1 cellular context compared by ENCODE assay signal in the genomic region with DNA sequence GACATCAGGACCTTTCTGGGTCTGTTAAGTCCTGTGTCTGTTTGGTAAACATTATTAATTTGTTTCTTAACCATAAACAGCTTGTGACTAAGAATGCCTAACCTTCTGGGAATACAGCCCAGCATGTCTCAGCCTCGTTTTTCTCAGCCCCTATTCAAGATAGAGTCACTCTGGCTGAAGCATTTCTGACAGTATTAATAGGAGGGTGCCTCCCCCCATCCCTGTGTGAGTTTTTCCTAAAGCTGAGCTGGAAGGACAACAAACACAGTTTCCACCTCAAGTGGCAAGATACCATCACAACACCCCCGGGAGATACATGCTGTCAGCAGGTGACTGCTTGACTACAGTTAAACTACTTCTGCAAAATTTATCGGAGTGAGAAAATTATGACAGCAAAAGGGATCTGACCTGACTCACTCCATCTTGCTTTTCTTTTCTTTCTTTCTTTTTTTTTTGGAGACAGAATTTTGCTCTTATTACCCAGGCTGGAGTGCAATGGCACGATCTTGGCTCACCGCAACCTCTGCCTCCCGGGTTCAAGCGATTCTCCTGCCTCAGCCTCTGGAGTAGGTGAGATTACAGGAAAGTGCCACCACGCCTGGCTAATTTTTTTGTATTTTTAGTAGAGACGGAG.
TF ChIP-seq lines count a peak whose summit lies in the region.

No MANE protein-coding gene starts in this region.

TF ChIP-seq in K562, 482 proteins besides CTCF, POLR2A, EP300 and RAD21 (continued from another document and continues in another):
- no peak for TF ChIP-seq THRA (IDR thresholded peaks at IDR 0.05)
- no peak for TF ChIP-seq EZH2 (IDR thresholded peaks at IDR 0.05; ENCODE audit: borderline replicate concordance, low read depth, low read length)
- no peak for TF ChIP-seq SETDB1 (IDR thresholded peaks at IDR 0.05; ENCODE audit: low read length)
- no peak for TF ChIP-seq NCOA2 (IDR thresholded peaks at IDR 0.05; ENCODE audit: partially characterized antibody in 2 of 2)
- no peak for TF ChIP-seq NFRKB (IDR thresholded peaks at IDR 0.05; ENCODE audit: low read depth)
- TF ChIP-seq ETV5 (CRISPR knock-in tag; IDR thresholded peaks at IDR 0.05; ENCODE audit: low read depth) = no peak
- TF ChIP-seq HINFP (tag; conservative IDR thresholded peaks at IDR 0.05; ENCODE audit: low read depth) = 0 out of 2 replicates have a peak, but pooled peaks have one; percentile 22
- TF ChIP-seq LCOR (CRISPR knock-in tag; IDR thresholded peaks at IDR 0.05) = no peak
- no peak for TF ChIP-seq HMG20B (CRISPR knock-in tag; IDR thresholded peaks at IDR 0.05)
- TF ChIP-seq ZNF184 (CRISPR knock-in tag; IDR thresholded peaks at IDR 0.05) = no peak
- peak; percentile 68; the same call in 1 of the 2 replicates for TF ChIP-seq PTRF (tag; IDR thresholded peaks at IDR 0.05)
- TF ChIP-seq, protein P1, sequence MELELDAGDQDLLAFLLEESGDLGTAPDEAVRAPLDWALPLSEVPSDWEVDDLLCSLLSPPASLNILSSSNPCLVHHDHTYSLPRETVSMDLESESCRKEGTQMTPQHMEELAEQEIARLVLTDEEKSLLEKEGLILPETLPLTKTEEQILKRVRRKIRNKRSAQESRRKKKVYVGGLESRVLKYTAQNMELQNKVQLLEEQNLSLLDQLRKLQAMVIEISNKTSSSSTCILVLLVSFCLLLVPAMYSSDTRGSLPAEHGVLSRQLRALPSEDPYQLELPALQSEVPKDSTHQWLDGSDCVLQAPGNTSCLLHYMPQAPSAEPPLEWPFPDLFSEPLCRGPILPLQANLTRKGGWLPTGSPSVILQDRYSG (tag; conservative IDR thresholded peaks at IDR 0.05; ENCODE audit: low read depth) = 0 out of 2 replicates have a peak, but pooled peaks have one; percentile 46
- TF ChIP-seq SPI1 (IDR thresholded peaks at IDR 0.05; ENCODE audit: borderline replicate concordance, low read depth, low read length) = no peak
- peak; percentile 56 for TF ChIP-seq ZNF592 (IDR thresholded peaks at IDR 0.05)
- TF ChIP-seq DMBX1 (CRISPR knock-in tag; IDR thresholded peaks at IDR 0.05; ENCODE audit: borderline replicate concordance) = peak; percentile 31; the same call in 1 of the 2 replicates
- TF ChIP-seq, protein P2, sequence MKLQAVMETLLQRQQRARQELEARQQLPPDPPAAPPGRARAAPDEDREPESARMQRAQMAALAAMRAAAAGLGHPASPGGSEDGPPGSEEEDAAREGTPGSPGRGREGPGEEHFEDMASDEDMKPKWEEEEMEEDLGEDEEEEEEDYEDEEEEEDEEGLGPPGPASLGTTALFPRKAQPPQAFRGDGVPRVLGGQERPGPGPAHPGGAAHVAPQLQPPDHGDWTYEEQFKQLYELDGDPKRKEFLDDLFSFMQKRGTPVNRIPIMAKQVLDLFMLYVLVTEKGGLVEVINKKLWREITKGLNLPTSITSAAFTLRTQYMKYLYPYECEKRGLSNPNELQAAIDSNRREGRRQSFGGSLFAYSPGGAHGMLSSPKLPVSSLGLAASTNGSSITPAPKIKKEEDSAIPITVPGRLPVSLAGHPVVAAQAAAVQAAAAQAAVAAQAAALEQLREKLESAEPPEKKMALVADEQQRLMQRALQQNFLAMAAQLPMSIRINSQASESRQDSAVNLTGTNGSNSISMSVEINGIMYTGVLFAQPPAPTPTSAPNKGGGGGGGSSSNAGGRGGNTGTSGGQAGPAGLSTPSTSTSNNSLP (IDR thresholded peaks at IDR 0.05; ENCODE audit: borderline replicate concordance, low read depth, low read length) = no peak
- no peak for TF ChIP-seq OTX1 (CRISPR knock-in tag; IDR thresholded peaks at IDR 0.05)
- TF ChIP-seq RFX5 (IDR thresholded peaks at IDR 0.05; ENCODE audit: low read depth, low read length) = no peak
- peak; percentile 66; the same call in 1 of the 2 replicates for TF ChIP-seq MEF2D (tag; conservative IDR thresholded peaks at IDR 0.05; ENCODE audit: low read depth)
- no peak for TF ChIP-seq ZNF408 (CRISPR knock-in tag; IDR thresholded peaks at IDR 0.05; ENCODE audit: low read depth)
- no peak for TF ChIP-seq CHD7 (IDR thresholded peaks at IDR 0.05; ENCODE audit: low read depth, low read length)
- no peak for TF ChIP-seq XRCC3 (IDR thresholded peaks at IDR 0.05)
- TF ChIP-seq, protein P3, sequence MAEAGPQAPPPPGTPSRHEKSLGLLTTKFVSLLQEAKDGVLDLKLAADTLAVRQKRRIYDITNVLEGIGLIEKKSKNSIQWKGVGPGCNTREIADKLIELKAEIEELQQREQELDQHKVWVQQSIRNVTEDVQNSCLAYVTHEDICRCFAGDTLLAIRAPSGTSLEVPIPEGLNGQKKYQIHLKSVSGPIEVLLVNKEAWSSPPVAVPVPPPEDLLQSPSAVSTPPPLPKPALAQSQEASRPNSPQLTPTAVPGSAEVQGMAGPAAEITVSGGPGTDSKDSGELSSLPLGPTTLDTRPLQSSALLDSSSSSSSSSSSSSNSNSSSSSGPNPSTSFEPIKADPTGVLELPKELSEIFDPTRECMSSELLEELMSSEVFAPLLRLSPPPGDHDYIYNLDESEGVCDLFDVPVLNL (CRISPR knock-in tag; IDR thresholded peaks at IDR 0.05; ENCODE audit: low read depth) = no peak
- no peak for TF ChIP-seq NRF1 (conservative IDR thresholded peaks at IDR 0.05 in 1 of 2, IDR thresholded peaks at IDR 0.05 in 1 of 2)
- TF ChIP-seq ARID2 (IDR thresholded peaks at IDR 0.05) = no peak
- TF ChIP-seq, protein P4, sequence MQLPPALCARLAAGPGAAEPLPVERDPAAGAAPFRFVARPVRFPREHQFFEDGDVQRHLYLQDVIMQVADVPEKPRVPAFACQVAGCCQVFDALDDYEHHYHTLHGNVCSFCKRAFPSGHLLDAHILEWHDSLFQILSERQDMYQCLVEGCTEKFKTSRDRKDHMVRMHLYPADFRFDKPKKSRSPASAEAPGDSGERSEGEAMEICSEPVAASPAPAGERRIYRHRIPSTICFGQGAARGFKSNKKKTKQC (CRISPR knock-in tag; IDR thresholded peaks at IDR 0.05) = no peak
